In the genomic region with DNA sequence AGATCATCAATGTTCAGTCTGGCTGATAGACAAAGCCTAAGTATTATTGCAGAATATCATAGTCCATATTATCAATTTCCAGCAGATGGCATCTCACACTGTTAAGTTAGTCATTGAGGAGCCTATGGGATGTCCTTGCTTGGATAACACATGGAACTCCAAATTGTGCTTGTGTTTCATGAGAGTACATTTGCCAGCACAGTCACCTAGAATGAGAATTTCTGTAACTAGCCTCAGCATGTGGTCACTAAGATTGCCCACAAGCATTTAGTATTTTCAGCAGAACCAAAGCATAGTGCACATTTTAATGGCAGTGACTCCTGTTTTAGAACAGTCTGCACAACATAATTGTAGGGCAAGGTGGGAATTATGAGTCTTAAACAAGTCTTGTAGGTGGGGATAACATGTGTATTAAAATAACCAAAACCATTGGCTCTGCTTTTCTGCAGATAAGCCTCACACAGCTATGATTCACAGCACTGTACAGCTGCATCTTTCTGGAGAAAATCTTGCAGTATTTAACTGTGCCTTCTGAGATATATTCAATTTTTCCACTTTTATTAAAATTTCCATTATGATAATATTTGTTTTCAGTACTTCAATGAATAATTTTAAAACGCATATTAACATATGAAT, we compare ENCODE assay signal across 1 cellular context.
TF ChIP-seq lines count a peak whose summit lies in the region.

No MANE protein-coding gene starts in this region.

TF ChIP-seq in GM12878, 131 proteins besides CTCF, POLR2A, EP300 and RAD21 (continued from another document):
- TF ChIP-seq, protein P1, sequence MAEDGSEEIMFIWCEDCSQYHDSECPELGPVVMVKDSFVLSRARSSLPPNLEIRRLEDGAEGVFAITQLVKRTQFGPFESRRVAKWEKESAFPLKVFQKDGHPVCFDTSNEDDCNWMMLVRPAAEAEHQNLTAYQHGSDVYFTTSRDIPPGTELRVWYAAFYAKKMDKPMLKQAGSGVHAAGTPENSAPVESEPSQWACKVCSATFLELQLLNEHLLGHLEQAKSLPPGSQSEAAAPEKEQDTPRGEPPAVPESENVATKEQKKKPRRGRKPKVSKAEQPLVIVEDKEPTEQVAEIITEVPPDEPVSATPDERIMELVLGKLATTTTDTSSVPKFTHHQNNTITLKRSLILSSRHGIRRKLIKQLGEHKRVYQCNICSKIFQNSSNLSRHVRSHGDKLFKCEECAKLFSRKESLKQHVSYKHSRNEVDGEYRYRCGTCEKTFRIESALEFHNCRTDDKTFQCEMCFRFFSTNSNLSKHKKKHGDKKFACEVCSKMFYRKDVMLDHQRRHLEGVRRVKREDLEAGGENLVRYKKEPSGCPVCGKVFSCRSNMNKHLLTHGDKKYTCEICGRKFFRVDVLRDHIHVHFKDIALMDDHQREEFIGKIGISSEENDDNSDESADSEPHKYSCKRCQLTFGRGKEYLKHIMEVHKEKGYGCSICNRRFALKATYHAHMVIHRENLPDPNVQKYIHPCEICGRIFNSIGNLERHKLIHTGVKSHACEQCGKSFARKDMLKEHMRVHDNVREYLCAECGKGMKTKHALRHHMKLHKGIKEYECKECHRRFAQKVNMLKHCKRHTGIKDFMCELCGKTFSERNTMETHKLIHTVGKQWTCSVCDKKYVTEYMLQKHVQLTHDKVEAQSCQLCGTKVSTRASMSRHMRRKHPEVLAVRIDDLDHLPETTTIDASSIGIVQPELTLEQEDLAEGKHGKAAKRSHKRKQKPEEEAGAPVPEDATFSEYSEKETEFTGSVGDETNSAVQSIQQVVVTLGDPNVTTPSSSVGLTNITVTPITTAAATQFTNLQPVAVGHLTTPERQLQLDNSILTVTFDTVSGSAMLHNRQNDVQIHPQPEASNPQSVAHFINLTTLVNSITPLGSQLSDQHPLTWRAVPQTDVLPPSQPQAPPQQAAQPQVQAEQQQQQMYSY (CRISPR knock-in tag; IDR thresholded peaks at IDR 0.05), result no peak
- TF ChIP-seq BCL11A (IDR thresholded peaks at IDR 0.05; ENCODE audit: low read depth, low read length), result no peak
- TF ChIP-seq HDAC2 (IDR thresholded peaks at IDR 0.05), result no peak
- TF ChIP-seq RUNX3 (IDR thresholded peaks at IDR 0.05; ENCODE audit: low read length), result no peak
TF ChIP-seq in GM12878: peak in this region for 0.
